ENCODE assay signal across 2 cellular contexts in genomic region chrX:13412208-13412600, GRCh38.
TF ChIP-seq lines count a peak whose summit lies in the region.

No MANE protein-coding gene starts in this region.

TF ChIP-seq in GM23338, 12 proteins besides CTCF, POLR2A, EP300 and RAD21 (continued from another document):
- no peak for TF ChIP-seq REST (IDR thresholded peaks at IDR 0.05; ENCODE audit: unreplicated experiment)
- no peak for TF ChIP-seq CREB1 (CRISPR knock-in tag; IDR thresholded peaks at IDR 0.05; ENCODE audit: low read depth)
- TF ChIP-seq NANOG (IDR thresholded peaks at IDR 0.05; ENCODE audit: borderline replicate concordance): no peak
- TF ChIP-seq EZH2phosphoT487 (IDR thresholded peaks at IDR 0.05; ENCODE audit: unreplicated experiment): no peak
- TF ChIP-seq POLR2AphosphoS5 (IDR thresholded peaks at IDR 0.05; ENCODE audit: low read depth): no peak
- TF ChIP-seq ETS1 (IDR thresholded peaks at IDR 0.05): no peak
- no peak for TF ChIP-seq ZNF462 (CRISPR knock-in tag; IDR thresholded peaks at IDR 0.05)
- no peak for TF ChIP-seq STAT1 (IDR thresholded peaks at IDR 0.05; ENCODE audit: unreplicated experiment)
- no peak for TF ChIP-seq EZH2 (IDR thresholded peaks at IDR 0.05; ENCODE audit: low read depth, unreplicated experiment)
- TF ChIP-seq JUNB (IDR thresholded peaks at IDR 0.05; ENCODE audit: unreplicated experiment): no peak
- TF ChIP-seq ZNF331 (CRISPR knock-in tag; IDR thresholded peaks at IDR 0.05; ENCODE audit: low read depth): no peak

TF ChIP-seq in H1, 55 proteins besides CTCF, POLR2A, EP300 and RAD21 (continued from another document):
- TF ChIP-seq E2F6 (IDR thresholded peaks at IDR 0.05): no peak
- TF ChIP-seq CTBP2 (IDR thresholded peaks at IDR 0.05; ENCODE audit: borderline replicate concordance, insufficient read depth, insufficient read length, low read length): no peak
- TF ChIP-seq ATF2 (IDR thresholded peaks at IDR 0.05; ENCODE audit: low read length): no peak
